Comparison of ENCODE assay signal across 26 cellular contexts in genomic region chr3:19920401-19921075, GRCh38. TPM values are rescaled to one million over a fixed set of nuclear protein-coding genes. Genes with fewer than 3 reads are reported as not detected.
"Had no signal": no experiment of that assay in that cellular context is flagged by ENCODE, and none has a peak within 500 bp of the region (broad histone marks: within the 10 kb centered on the region; RNA-seq: fewer than 3 reads in every experiment).

No MANE protein-coding gene starts in this region.

- H2AFZ ChIP-seq: neural progenitor cell, parathyroid adenoma had no signal

- H3K36me3 ChIP-seq: esophagus squamous epithelium, heart right ventricle, neural progenitor cell, right atrium auricular region, tibial artery had no signal

- H3K9ac ChIP-seq: neural progenitor cell, parathyroid adenoma had no signal

- H3K27me3 ChIP-seq: esophagus squamous epithelium, heart right ventricle, neural progenitor cell, right atrium auricular region, testis, tibial artery had no signal

- H3K27ac ChIP-seq: coronary artery, esophagus squamous epithelium, heart right ventricle, neural progenitor cell, parathyroid adenoma, right atrium auricular region, testis, tibial artery had no signal

- H3K4me3 ChIP-seq: coronary artery, esophagus squamous epithelium, heart right ventricle, neural progenitor cell, right atrium auricular region, smooth muscle cell, testis, tibial artery had no signal

- ATAC-seq: heart right ventricle; left lobe of liver; naive thymus-derived CD4-positive, alpha-beta T cell; sciatic nerve; stimulated activated memory B cell treated with anti-CD40 and anti-IgM and Interleukin-4, amounts not matched to agents 10 μg/mL and 1 μg/mL and 100 μg/mL, for 72 hours; stimulated activated naive CD8-positive, alpha-beta T cell treated with anti-CD3 and anti-CD28 coated beads, Interleukin-15, Interleukin-2, amounts not matched to agents 100 U/mL and 50 U/mL, for 24 hours had no signal

- H3K4me2 ChIP-seq: neural progenitor cell, smooth muscle cell had no signal

- DNase-seq: dermis blood vessel endothelial cell; effector memory CD4-positive, alpha-beta T cell; erythroblast; esophagus squamous epithelium; glutamatergic neuron; heart right ventricle; hippocampal formation; mesendoderm; midbrain; naive thymus-derived CD4-positive, alpha-beta T cell; stimulated activated CD4-positive, alpha-beta T cell treated with anti-CD3 and anti-CD28 coated beads, Interleukin-2, amount 100 ng/mL, for 24 hours; stimulated activated CD4-positive, alpha-beta T cell treated with anti-CD3 and anti-CD28 coated beads, Interleukin-4, amount 100 ng/mL, for 24 hours; stimulated activated naive CD8-positive, alpha-beta T cell treated with anti-CD3 and anti-CD28 coated beads, Interleukin-15, Interleukin-2, amounts not matched to agents 100 U/mL and 50 U/mL, for 24 hours; substantia nigra; testis; tibial artery had no signal

- H3K4me1 ChIP-seq: esophagus squamous epithelium, heart right ventricle, neural progenitor cell, parathyroid adenoma, right atrium auricular region, testis, tibial artery had no signal

- H3K9me3 ChIP-seq: esophagus squamous epithelium, heart right ventricle, right atrium auricular region, testis, tibial artery had no signal

RNA-seq across cellular contexts. Expression of gene EFHB, which starts 13.5 kb away (rescaled TPM):
- total RNA-seq: dermis blood vessel endothelial cell, urinary bladder had no signal
- polyA plus RNA-seq: endothelial cell of umbilical vein had no signal
